In genomic region chr16:73916839-73917594, GRCh38 we compare ENCODE assay signal across 18 cellular contexts.
DNase-seq lines count a peak whose midpoint lies in the region; ATAC-seq and TF ChIP-seq lines count a peak whose summit lies in the region.
"Had no signal": no experiment of that assay in that cellular context is flagged by ENCODE, and none has a peak within 500 bp of the region (broad histone marks: within the 10 kb centered on the region; RNA-seq: fewer than 3 reads in every experiment).

No MANE protein-coding gene starts in this region.

- WGBS in neuronal stem cell (ENCODE audit: extremely low coverage in 2 of 2, insufficient read length in 2 of 2, insufficient replicate concordance in 1 of 2), 2 donors: no CpG with 5 or more reads among the region's 10 CpGs
- WGBS in body of pancreas, 2 donors: 47% methylated on average over 10 of the region's 10 CpGs

- H2AK5ac ChIP-seq in neuronal stem cell (ENCODE audit: low read depth, low read length): no peak overlapping the region

- H2BK12ac ChIP-seq in neuronal stem cell (ENCODE audit: low read length): no peak overlapping the region

- H3K4me3 Mint-ChIP-seq in GM23338: no peak overlapping the region
- H3K4me3 Mint-ChIP-seq: CD4-positive, alpha-beta memory T cell had no signal

- peaks cover 3% of the 10 kb centered on the region for H3K27me3 Mint-ChIP-seq in GM23338 (ENCODE audit: insufficient read depth, low read depth, poor library complexity)
- H3K27me3 Mint-ChIP-seq: CD4-positive, alpha-beta memory T cell had no signal

- H4K91ac ChIP-seq in neuronal stem cell (ENCODE audit: low read depth, low read length, poor library complexity): no peak overlapping the region

- intact Hi-C loops in left ventricle myocardium inferior (cut with micrococcal nuclease) (no loop called here), body of pancreas (cut with DNase I) (no loop called here)

- 0 out of 2 replicates have a peak overlapping the region, but pooled peaks have one; percentile 80 for H2AFZ ChIP-seq in GM23338
- peak overlapping the region; percentile 69 for H2AFZ ChIP-seq in neuronal stem cell (ENCODE audit: low read length)

- H4K8ac ChIP-seq in neuronal stem cell (ENCODE audit: low read depth, low read length): no peak overlapping the region

- H3K27me3 ChIP-seq in GM23338 (ENCODE audit: insufficient read depth) (no peaks in the 10 kb centered on the region), adipocyte (replicated peaks; ENCODE audit: control insufficient read depth, insufficient read depth, low read length) (peaks cover 19% of the 10 kb centered on the region), left ventricle myocardium inferior (ENCODE audit: low read depth) (peaks cover 23% of the 10 kb centered on the region), neuronal stem cell (ENCODE audit: control insufficient read depth in 3 of 3, insufficient read depth in 3 of 3, low read depth in 1 of 3, low read length in 3 of 3) (no peaks in the 10 kb centered on the region), body of pancreas (peaks cover 0 to 5% of the 10 kb centered on the region in 2 donors)

- H3K9ac ChIP-seq in adipocyte (ENCODE audit: low read length) (no peak overlapping the region), neuronal stem cell (ENCODE audit: low read depth, low read length, poor library complexity) (no peak overlapping the region)
- H3K9ac ChIP-seq: SK-N-SH had no signal

- no peaks in the 10 kb centered on the region for H3K36me3 Mint-ChIP-seq in GM23338 (ENCODE audit: low read depth)
- H3K36me3 Mint-ChIP-seq: CD4-positive, alpha-beta memory T cell had no signal

- H3K9me3 ChIP-seq in adipocyte (ENCODE audit: control insufficient read depth, low read length) (no peaks in the 10 kb centered on the region), left ventricle myocardium inferior (replicated peaks) (no peaks in the 10 kb centered on the region), neuronal stem cell (replicated peaks in 1 of 2; ENCODE audit: control insufficient read depth in 2 of 2, insufficient read depth in 1 of 2, low read depth in 1 of 2, low read length in 2 of 2) (no peaks in the 10 kb centered on the region), body of pancreas (no peaks in the 10 kb centered on the region)
- H3K9me3 ChIP-seq: BE2C, SK-N-SH had no signal

- DNase-seq in GM23338 (ENCODE audit: low spot score): no peak
- peak; percentile 3 for DNase-seq in adipocyte (ENCODE audit: low read depth)
- peak; percentile 21 for DNase-seq in left ventricle myocardium inferior
- no peak for DNase-seq in neuronal stem cell (ENCODE audit: low spot score)
- DNase-seq in DMS 273 treated with DMSO at 0.1 percent for 48 hours (lab: John Stamatoyannopoulos, UW): no peak
- no peak for DNase-seq in body of pancreas
- DNase-seq: ACHN; BE2C; CD4-positive, alpha-beta memory T cell; H7; MV-4-11; NCI-H1694; NCI-H446 treated with DMSO at 0.1 percent for 48 hours; NCI-H748 treated with DMSO at 0.1 percent for 48 hours; PC-3; SK-N-SH had no signal

- no peaks in the 10 kb centered on the region for H4K20me1 ChIP-seq in GM23338 (replicated peaks; ENCODE audit: insufficient read depth)

- no peaks in the 10 kb centered on the region for H3F3A ChIP-seq in GM23338 (replicated peaks; ENCODE audit: low read depth)

- H3K4me1 Mint-ChIP-seq in GM23338: peaks cover 33% of the 10 kb centered on the region
- H3K4me1 Mint-ChIP-seq: CD4-positive, alpha-beta memory T cell had no signal

- no peak overlapping the region for H3K27ac Mint-ChIP-seq in GM23338
- H3K27ac Mint-ChIP-seq: CD4-positive, alpha-beta memory T cell had no signal

- H3K4me2 ChIP-seq in GM23338: no peak overlapping the region
- no peak overlapping the region for H3K4me2 ChIP-seq in neuronal stem cell (ENCODE audit: insufficient read depth, low read length, poor library complexity, severe bottlenecking)
- H3K4me2 ChIP-seq: SK-N-SH had no signal

- TF ChIP-seq CTCF in GM23338 (conservative IDR thresholded peaks at IDR 0.05; ENCODE audit: low read depth in 2 of 2) (no peak), left ventricle myocardium inferior (IDR thresholded peaks at IDR 0.05; ENCODE audit: borderline replicate concordance) (no peak), body of pancreas (IDR thresholded peaks at IDR 0.05) (no peak)

- H3K4me1 ChIP-seq in GM23338 (ENCODE audit: insufficient read depth): peaks cover 30% of the 10 kb centered on the region
- H3K4me1 ChIP-seq in adipocyte (ENCODE audit: control insufficient read depth, insufficient read depth, low read length): peaks cover 21% of the 10 kb centered on the region
- H3K4me1 ChIP-seq in left ventricle myocardium inferior: no peaks in the 10 kb centered on the region
- H3K4me1 ChIP-seq in neuronal stem cell (ENCODE audit: control insufficient read depth in 2 of 2, insufficient read depth in 1 of 2, low read depth in 1 of 2, low read length in 2 of 2): peaks cover 2 to 15% of the 10 kb centered on the region in 2 donors
- no peaks in the 10 kb centered on the region for H3K4me1 ChIP-seq in body of pancreas
- H3K4me1 ChIP-seq: BE2C had no signal

- no peak overlapping the region for H3K4ac ChIP-seq in neuronal stem cell (ENCODE audit: low read length)

- no peak for TF ChIP-seq POLR2A in body of pancreas (IDR thresholded peaks at IDR 0.05)

- peaks cover 4% of the 10 kb centered on the region; the same call in 1 of the 2 replicates for H3K9me2 ChIP-seq in GM23338 (ENCODE audit: insufficient read depth)
- H3K9me2 ChIP-seq: SK-N-SH had no signal

- H3K9me3 Mint-ChIP-seq in GM23338: no peaks in the 10 kb centered on the region; the same call in 2 of the 3 replicates

- H3K4me3 ChIP-seq in GM23338: no peak overlapping the region
- peak overlapping the region; percentile 12 for H3K4me3 ChIP-seq in adipocyte (ENCODE audit: low read length)
- no peak overlapping the region for H3K4me3 ChIP-seq in left ventricle myocardium inferior
- H3K4me3 ChIP-seq in neuronal stem cell (ENCODE audit: low read length in 2 of 2): no peak overlapping the region
- H3K4me3 ChIP-seq in body of pancreas: no peak overlapping the region

- H3K79me2 ChIP-seq in GM23338 (replicated peaks; ENCODE audit: insufficient read depth): no peaks in the 10 kb centered on the region

- no peak overlapping the region for H2BK15ac ChIP-seq in neuronal stem cell (ENCODE audit: low read length)

- H3K18ac ChIP-seq in neuronal stem cell (ENCODE audit: low read length): no peak overlapping the region

- no peak overlapping the region for H2BK5ac ChIP-seq in neuronal stem cell (ENCODE audit: low read length)

- no peaks in the 10 kb centered on the region; the same call in 1 of the 2 replicates for H3K36me3 ChIP-seq in GM23338 (ENCODE audit: insufficient read depth)
- H3K36me3 ChIP-seq in adipocyte (ENCODE audit: control insufficient read depth, insufficient read depth, low read length, severe bottlenecking): no peaks in the 10 kb centered on the region
- no peaks in the 10 kb centered on the region for H3K36me3 ChIP-seq in left ventricle myocardium inferior
- no peaks in the 10 kb centered on the region for H3K36me3 ChIP-seq in neuronal stem cell (replicated peaks in 1 of 2; ENCODE audit: control insufficient read depth in 2 of 2, insufficient read depth in 2 of 2, low read length in 2 of 2)
- no peaks in the 10 kb centered on the region for H3K36me3 ChIP-seq in body of pancreas (replicated peaks in 1 of 2; ENCODE audit: insufficient read depth in 1 of 2, low read depth in 2 of 2)
- H3K36me3 ChIP-seq: BE2C had no signal

- H3K79me1 ChIP-seq in neuronal stem cell (ENCODE audit: low read depth, low read length): no peaks in the 10 kb centered on the region

- no peak overlapping the region for H3K14ac ChIP-seq in neuronal stem cell (ENCODE audit: low read length)

- no peak overlapping the region for H2BK120ac ChIP-seq in neuronal stem cell (ENCODE audit: low read depth, low read length)

- no peak overlapping the region for H3K23ac ChIP-seq in neuronal stem cell (ENCODE audit: low read depth, low read length, poor library complexity)

- no peak for ATAC-seq in GM23338
- ATAC-seq in HG02885 (IDR thresholded peaks at IDR 0.05; ENCODE audit: poor library complexity, unreplicated experiment): no peak
- no peak for ATAC-seq in body of pancreas
- no peak for ATAC-seq in GM21619 (IDR thresholded peaks at IDR 0.05; ENCODE audit: unreplicated experiment)
- ATAC-seq: PC-3 had no signal

- H3K27ac ChIP-seq in GM23338 (ENCODE audit: low read depth) (no peak overlapping the region), left ventricle myocardium inferior (replicated peaks) (peak overlapping the region; percentile 68), neuronal stem cell (replicated peaks; ENCODE audit: low read length) (no peak overlapping the region), body of pancreas (no peak overlapping the region)

TF ChIP-seq in GM23338, 12 proteins besides CTCF, POLR2A, EP300 and RAD21 (continues in another document):
- no peak for TF ChIP-seq ZNF331 (CRISPR knock-in tag; IDR thresholded peaks at IDR 0.05; ENCODE audit: low read depth)
- TF ChIP-seq EZH2 (IDR thresholded peaks at IDR 0.05; ENCODE audit: low read depth, unreplicated experiment): no peak

Comparison
In these comparisons a context has a peak if more than half of its experiments do, and no peak if none do; other contexts are left out.
1. DNase-seq: peak in adipocyte (single experiment) and left ventricle myocardium inferior (single experiment); none in GM23338 (single experiment), neuronal stem cell (single experiment), DMS 273 treated with DMSO at 0.1 percent for 48 hours (single experiment) and body of pancreas (0 of 4).